8 cellular contexts compared by ENCODE assay signal in genomic region chr3:169551646-169552045, GRCh38.
"Had no signal": no experiment of that assay in that cellular context is flagged by ENCODE, and none has a peak within 500 bp of the region (broad histone marks: within the 10 kb centered on the region; RNA-seq: fewer than 3 reads in every experiment).

No MANE protein-coding gene starts in this region.

- H3K9ac ChIP-seq: KMS-11 had no signal

- DNase-seq: IMR-90, KBM-7, KG1 had no signal

- H3K4me3 Mint-ChIP-seq: IgD-negative memory B cell had no signal

- H3K4me2 ChIP-seq: KMS-11 had no signal

- H3K9me3 Mint-ChIP-seq: IgD-negative memory B cell had no signal

- ATAC-seq: HepG2, K562 had no signal

- H3K36me3 Mint-ChIP-seq: IgD-negative memory B cell had no signal

- H3K27ac ChIP-seq: HL-60, KMS-11 had no signal

- H3K27ac Mint-ChIP-seq: IgD-negative memory B cell had no signal

- H3K4me3 ChIP-seq: K562 had no signal
